12 cellular contexts compared by ENCODE assay signal in the genomic region with DNA sequence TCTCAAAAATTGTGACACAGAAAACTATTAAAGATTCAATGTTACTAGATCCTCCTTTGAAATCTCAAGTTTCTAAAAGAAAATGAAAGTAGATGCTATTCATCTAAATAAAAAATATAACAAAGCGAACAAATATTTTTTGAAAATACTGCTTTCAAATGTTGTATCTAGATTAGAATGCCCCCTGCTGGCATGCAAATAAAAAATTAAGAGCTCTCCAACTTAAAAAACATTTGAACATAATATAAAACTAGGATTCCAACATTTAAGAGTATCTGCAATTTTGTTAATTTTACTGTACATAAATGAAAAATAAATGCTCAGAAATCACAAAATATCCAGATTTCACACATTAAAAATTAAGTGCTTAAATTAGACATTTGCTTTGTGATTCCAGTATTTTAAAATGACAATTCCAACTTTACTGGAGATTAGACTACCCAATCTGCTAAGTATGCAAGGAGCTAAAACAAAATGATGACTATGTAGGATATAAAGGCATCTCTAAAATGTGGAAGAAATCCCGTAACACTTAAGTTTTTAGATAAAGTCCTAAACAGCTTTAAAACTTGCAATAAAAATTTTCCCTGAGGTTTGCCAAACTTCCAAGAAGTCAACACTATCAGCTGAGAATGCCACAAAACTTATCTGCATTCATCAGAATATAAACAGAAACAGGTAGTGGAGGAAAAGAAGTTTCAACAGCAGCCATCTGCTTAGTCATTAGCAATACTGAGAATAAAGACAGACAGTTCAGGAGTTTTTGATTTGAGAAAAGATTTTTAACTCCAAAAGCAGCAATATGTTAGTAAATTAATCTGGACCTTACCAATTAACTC. TPM values are rescaled to one million over a fixed set of nuclear protein-coding genes. Genes with fewer than 3 reads are reported as not detected.
DNase-seq lines count a peak whose midpoint lies in the region; ATAC-seq, FAIRE-seq and TF ChIP-seq lines count a peak whose summit lies in the region.
"Had no signal": no experiment of that assay in that cellular context is flagged by ENCODE, and none has a peak within 500 bp of the region (broad histone marks: within the 10 kb centered on the region; RNA-seq: fewer than 3 reads in every experiment).

No MANE protein-coding gene starts in this region.

- no peak for TF ChIP-seq EP300 in transverse colon (IDR thresholded peaks at IDR 0.05; ENCODE audit: low read depth)

- H3K27me3 ChIP-seq in cardiac muscle cell (no peaks in the 10 kb centered on the region), transverse colon (no peaks in the 10 kb centered on the region)
- H3K27me3 ChIP-seq: MG63 had no signal

- intact Hi-C loops in Right ventricle myocardium inferior (cut with DNase I): no loop called here
- intact Hi-C loops in transverse colon (cut with DNase I; ENCODE audit: low total_unique reads): no loop called here

- no peaks in the 10 kb centered on the region for H3K9me3 ChIP-seq in cardiac muscle cell (ENCODE audit: low read depth)
- H3K9me3 ChIP-seq in transverse colon: no peaks in the 10 kb centered on the region
- H3K9me3 ChIP-seq: MG63 had no signal

- no peak overlapping the region for H3K4me3 ChIP-seq in cardiac muscle cell
- H3K4me3 ChIP-seq in fibroblast of villous mesenchyme (ENCODE audit: low read depth, low read length): no peak overlapping the region
- no peak overlapping the region for H3K4me3 ChIP-seq in transverse colon
- H3K4me3 ChIP-seq: MG63 had no signal

- DNase-seq in cardiac muscle cell (ENCODE audit: low read depth in 1 of 2, low spot score in 1 of 2): peak in 1 of 2 donors; percentile 50
- no peak for DNase-seq in Right ventricle myocardium inferior (ENCODE audit: missing footprints)
- no peak for DNase-seq in RCC 7860 (ENCODE audit: low spot score)
- DNase-seq in fibroblast of villous mesenchyme (ENCODE audit: low read depth): peak; percentile 94
- DNase-seq in transverse colon: no peak
- no peak for DNase-seq in NCI-H2081 (lab: John Stamatoyannopoulos, UW)
- DNase-seq: activated CD4-positive, alpha-beta T cell treated with anti-CD3 and anti-CD28 coated beads for 4 hours; effector CD4-positive, alpha-beta T cell; GDM1; MG63 had no signal

- TF ChIP-seq CTCF in cardiac muscle cell (IDR thresholded peaks at IDR 0.05; ENCODE audit: low read depth, low read length): peak; percentile 48
- TF ChIP-seq CTCF in fibroblast of villous mesenchyme (IDR thresholded peaks at IDR 0.05; ENCODE audit: insufficient read depth, low read depth, low read length): peak; percentile 32
- peak; percentile 17 to 33 (median 29) for TF ChIP-seq CTCF in transverse colon (IDR thresholded peaks at IDR 0.05)

- WGBS in transverse colon (ENCODE audit: low coverage in 1 of 2), 2 donors: 76 to 77% methylated on average over 2 of the region's 2 CpGs

- peak; percentile 72 for FAIRE-seq in RCC 7860 (lab: Jason Lieb, UNC)

- H3K27ac ChIP-seq in cardiac muscle cell (peak overlapping the region; percentile 67), transverse colon (peak overlapping the region in 1 of 4 donors; percentile 10)

- in situ Hi-C loops in transverse colon (cut with MboI; ENCODE audit: low pct_ligation_motif_present in 1 of 4, low pct_unique_long_range_greater_than_20kb in 1 of 4, low sequenced_read_pairs in 3 of 4): no loop called here

- H3K4me1 ChIP-seq in cardiac muscle cell (ENCODE audit: low read depth): peaks cover 26% of the 10 kb centered on the region
- peaks cover 0 to 34% (median 8%) of the 10 kb centered on the region in 4 donors for H3K4me1 ChIP-seq in transverse colon

- H3K36me3 ChIP-seq in cardiac muscle cell (peaks cover 14% of the 10 kb centered on the region), transverse colon (peaks cover 0 to 38% (median 10%) of the 10 kb centered on the region in 4 donors)

- ATAC-seq in Right ventricle myocardium inferior (no peak), esophagus mucosa (no peak), HG02588 (IDR thresholded peaks at IDR 0.05; ENCODE audit: unreplicated experiment) (no peak)

- no peak for TF ChIP-seq POLR2A in transverse colon (IDR thresholded peaks at IDR 0.05)

RNA-seq across cellular contexts. Expression of a gene that starts 32.6 kb away (rescaled TPM):
- total RNA-seq in cardiac muscle cell: 81.1 and 109 TPM in 2 replicates
- polyA plus RNA-seq in cardiac muscle cell: 78.4 and 115 TPM in 2 replicates
- 53.9 TPM for total RNA-seq in Right ventricle myocardium inferior
- 125 and 180 TPM in 2 replicates for total RNA-seq in fibroblast of villous mesenchyme
- total RNA-seq in transverse colon: 100 to 1,000 TPM; 118 to 203 (median 170) TPM
- total RNA-seq in esophagus mucosa: 68.1 TPM
